1 cellular context compared by ENCODE assay signal in genomic region chrX:56557376-56557929, GRCh38.
TF ChIP-seq lines count a peak whose summit lies in the region.

No MANE protein-coding gene starts in this region.

TF ChIP-seq in HEK293, 187 proteins besides CTCF, POLR2A, EP300 and RAD21 (continued from another document):
- no peak for TF ChIP-seq ZNF585B (tag by site-specific recombination; IDR thresholded peaks at IDR 0.05)
- TF ChIP-seq ZNF157 (tag by site-specific recombination; IDR thresholded peaks at IDR 0.05) = no peak
- no peak for TF ChIP-seq ZNF571 (tag by site-specific recombination; IDR thresholded peaks at IDR 0.05)
- no peak for TF ChIP-seq ZNF174 (tag by site-specific recombination; IDR thresholded peaks at IDR 0.05)
- TF ChIP-seq ZNF843 (tag by site-specific recombination; IDR thresholded peaks at IDR 0.05) = no peak
- TF ChIP-seq ZNF223 (tag by site-specific recombination; IDR thresholded peaks at IDR 0.05) = no peak
- no peak for TF ChIP-seq ZNF785 (tag by site-specific recombination; IDR thresholded peaks at IDR 0.05)
- TF ChIP-seq ZNF341 (tag by site-specific recombination; IDR thresholded peaks at IDR 0.05; ENCODE audit: low read depth) = no peak
- TF ChIP-seq MEIS1 (CRISPR knock-in tag; IDR thresholded peaks at IDR 0.05; ENCODE audit: borderline replicate concordance) = no peak
- no peak for TF ChIP-seq HOXA7 (CRISPR knock-in tag; IDR thresholded peaks at IDR 0.05; ENCODE audit: borderline replicate concordance)
- TF ChIP-seq ZNF510 (tag by site-specific recombination; IDR thresholded peaks at IDR 0.05; ENCODE audit: insufficient replicate concordance) = peak; percentile 49
- no peak for TF ChIP-seq BCL6B (tag by site-specific recombination; IDR thresholded peaks at IDR 0.05)
- TF ChIP-seq HIC1 (tag by site-specific recombination; IDR thresholded peaks at IDR 0.05) = no peak
- no peak for TF ChIP-seq PBX3 (CRISPR knock-in tag; IDR thresholded peaks at IDR 0.05)
- no peak for TF ChIP-seq ZNF2 (tag by site-specific recombination; IDR thresholded peaks at IDR 0.05)
- no peak for TF ChIP-seq YY1 (tag by site-specific recombination; IDR thresholded peaks at IDR 0.05)
- TF ChIP-seq ZNF792 (tag by site-specific recombination; IDR thresholded peaks at IDR 0.05) = no peak
- no peak for TF ChIP-seq ZNF776 (tag by site-specific recombination; IDR thresholded peaks at IDR 0.05; ENCODE audit: borderline replicate concordance)
- no peak for TF ChIP-seq ZBTB49 (tag by site-specific recombination; IDR thresholded peaks at IDR 0.05; ENCODE audit: low read depth)
- TF ChIP-seq ZNF366 (tag by site-specific recombination; conservative IDR thresholded peaks at IDR 0.05) = no peak
- no peak for TF ChIP-seq ZNF112 (tag by site-specific recombination; IDR thresholded peaks at IDR 0.05)
- TF ChIP-seq ZNF791 (tag by site-specific recombination; IDR thresholded peaks at IDR 0.05) = no peak
- TF ChIP-seq ZNF324 (tag by site-specific recombination; IDR thresholded peaks at IDR 0.05) = no peak
- no peak for TF ChIP-seq ZBTB48 (tag by site-specific recombination; IDR thresholded peaks at IDR 0.05)
- TF ChIP-seq ZNF10 (tag by site-specific recombination; IDR thresholded peaks at IDR 0.05) = no peak
- no peak for TF ChIP-seq TSHZ1 (tag by site-specific recombination; IDR thresholded peaks at IDR 0.05; ENCODE audit: borderline replicate concordance)
- TF ChIP-seq OVOL3 (tag by site-specific recombination; IDR thresholded peaks at IDR 0.05) = no peak
- no peak for TF ChIP-seq SETDB1 (IDR thresholded peaks at IDR 0.05; ENCODE audit: insufficient read length, low read length)
- TF ChIP-seq ZNF521 (tag by site-specific recombination; IDR thresholded peaks at IDR 0.05) = no peak
- TF ChIP-seq IKZF3 (tag by site-specific recombination; IDR thresholded peaks at IDR 0.05) = no peak
- TF ChIP-seq ZNF777 (tag by site-specific recombination; IDR thresholded peaks at IDR 0.05; ENCODE audit: borderline replicate concordance) = no peak
- TF ChIP-seq ZNF707 (tag by site-specific recombination; IDR thresholded peaks at IDR 0.05) = no peak
- TF ChIP-seq GLI2 (tag by site-specific recombination; IDR thresholded peaks at IDR 0.05; ENCODE audit: borderline replicate concordance, low read depth) = no peak; the same call in 1 of the 2 replicates
- no peak for TF ChIP-seq ZNF416 (tag by site-specific recombination; IDR thresholded peaks at IDR 0.05)
- TF ChIP-seq ZNF214 (tag by site-specific recombination; IDR thresholded peaks at IDR 0.05; ENCODE audit: borderline replicate concordance) = no peak
- TF ChIP-seq ZNF266 (tag by site-specific recombination; IDR thresholded peaks at IDR 0.05; ENCODE audit: low read depth) = 0 out of 2 replicates have a peak, but pooled peaks have one; percentile 10
- no peak for TF ChIP-seq REPIN1 (tag by site-specific recombination; IDR thresholded peaks at IDR 0.05; ENCODE audit: low read depth)
